28 cellular contexts compared by ENCODE assay signal in the genomic region with DNA sequence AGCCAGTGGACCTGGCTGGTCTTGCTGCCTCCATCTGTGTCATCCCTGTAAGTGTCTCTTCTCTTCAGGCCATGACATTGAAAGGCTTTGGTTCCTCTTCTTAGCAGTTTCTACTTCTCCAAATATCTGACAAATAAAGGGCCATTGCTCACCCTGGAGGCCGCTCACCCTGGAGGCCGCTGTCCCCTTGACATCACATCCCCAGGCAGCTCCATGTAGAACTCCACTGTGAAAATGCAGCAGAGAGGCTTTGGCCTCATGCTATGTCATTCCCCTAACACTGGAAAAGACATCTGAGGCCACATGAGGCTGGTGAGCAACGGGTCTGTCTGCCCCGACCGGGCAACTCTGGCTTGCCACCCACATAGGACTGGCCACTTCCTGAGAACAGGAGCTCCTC. TPM values are rescaled to one million over a fixed set of nuclear protein-coding genes. Genes with fewer than 3 reads are reported as not detected.
DNase-seq lines count a peak whose midpoint lies in the region; ATAC-seq and TF ChIP-seq lines count a peak whose summit lies in the region.
"Had no signal": no experiment of that assay in that cellular context is flagged by ENCODE, and none has a peak within 500 bp of the region (broad histone marks: within the 10 kb centered on the region; RNA-seq: fewer than 3 reads in every experiment).

No MANE protein-coding gene starts in this region.

- H3K14ac ChIP-seq in neuronal stem cell (ENCODE audit: low read length) = no peak overlapping the region

- H2BK15ac ChIP-seq in neuronal stem cell (ENCODE audit: low read length) = peak overlapping the region; percentile 38

- H3K4me3 Mint-ChIP-seq in natural killer cell = no peak overlapping the region
- H3K4me3 Mint-ChIP-seq in natural killer cell treated with Interleukin-12 subunit alpha and Interleukin-12 subunit beta and Interleukin-15 and Interleukin-18, amount 100 ng/mL, for 72 hours = no peak overlapping the region
- H3K4me3 Mint-ChIP-seq: activated B cell treated with CpG ODN at 0.5 μM for 24 hours; activated CD8-positive, alpha-beta memory T cell treated with anti-CD3 and anti-CD28 coated beads, Interleukin-2, amount 10 ng/mL, durations not matched to agents 7 days and 5 days; activated T-cell treated with anti-CD3 and anti-CD28 coated beads, Interleukin-2, amount 50 U/mL, for 72 hours; B cell; nephron progenitor cell; stimulated activated naive CD8-positive, alpha-beta T cell treated with anti-CD3 and anti-CD28 coated beads, Interleukin-15, Interleukin-2, amounts not matched to agents 100 ng/mL and 50 ng/mL, for 24 hours had no signal

- no peaks in the 10 kb centered on the region for H3K36me3 ChIP-seq in neuronal stem cell (replicated peaks in 1 of 2; ENCODE audit: control insufficient read depth in 2 of 2, insufficient read depth in 2 of 2, low read length in 2 of 2)
- H3K36me3 ChIP-seq: brain microvascular endothelial cell, left lung, sigmoid colon, tibial artery had no signal

- intact Hi-C loops in natural killer cell (cut with micrococcal nuclease) = no loop called here

- no peak overlapping the region for H4K8ac ChIP-seq in neuronal stem cell (ENCODE audit: low read depth, low read length)

- no peaks in the 10 kb centered on the region for H3K36me3 Mint-ChIP-seq in natural killer cell
- no peaks in the 10 kb centered on the region for H3K36me3 Mint-ChIP-seq in natural killer cell treated with Interleukin-12 subunit alpha and Interleukin-12 subunit beta and Interleukin-15 and Interleukin-18, amount 100 ng/mL, for 72 hours
- H3K36me3 Mint-ChIP-seq: activated CD8-positive, alpha-beta memory T cell treated with anti-CD3 and anti-CD28 coated beads, Interleukin-2, amount 10 ng/mL, durations not matched to agents 7 days and 5 days had no signal

- H3K27ac Mint-ChIP-seq in natural killer cell = no peak overlapping the region
- no peak overlapping the region for H3K27ac Mint-ChIP-seq in natural killer cell treated with Interleukin-12 subunit alpha and Interleukin-12 subunit beta and Interleukin-15 and Interleukin-18, amount 100 ng/mL, for 72 hours
- H3K27ac Mint-ChIP-seq: activated B cell treated with CpG ODN at 0.5 μM for 24 hours; activated CD8-positive, alpha-beta memory T cell treated with anti-CD3 and anti-CD28 coated beads, Interleukin-2, amount 10 ng/mL, durations not matched to agents 7 days and 5 days; activated T-cell treated with anti-CD3 and anti-CD28 coated beads, Interleukin-2, amount 50 U/mL, for 72 hours; B cell; nephron progenitor cell; stimulated activated naive CD8-positive, alpha-beta T cell treated with anti-CD3 and anti-CD28 coated beads, Interleukin-15, Interleukin-2, amounts not matched to agents 100 ng/mL and 50 ng/mL, for 24 hours had no signal

- H2BK12ac ChIP-seq in neuronal stem cell (ENCODE audit: low read length) = no peak overlapping the region

- no peak overlapping the region for H2BK5ac ChIP-seq in neuronal stem cell (ENCODE audit: low read length)

- no peak overlapping the region for H2AFZ ChIP-seq in neuronal stem cell (ENCODE audit: low read length)

- peaks cover 7 to 11% of the 10 kb centered on the region in 2 donors for H3K27me3 Mint-ChIP-seq in natural killer cell (ENCODE audit: low read depth in 2 of 2)
- peaks cover 11 to 12% of the 10 kb centered on the region in 2 donors for H3K27me3 Mint-ChIP-seq in natural killer cell treated with Interleukin-12 subunit alpha and Interleukin-12 subunit beta and Interleukin-15 and Interleukin-18, amount 100 ng/mL, for 72 hours

- H3K18ac ChIP-seq in neuronal stem cell (ENCODE audit: low read length) = peak overlapping the region; percentile 69

- H3K79me1 ChIP-seq in neuronal stem cell (ENCODE audit: low read depth, low read length) = no peaks in the 10 kb centered on the region

- H3K4me1 Mint-ChIP-seq in natural killer cell = peaks cover 9 to 12% of the 10 kb centered on the region in 2 donors
- H3K4me1 Mint-ChIP-seq in natural killer cell treated with Interleukin-12 subunit alpha and Interleukin-12 subunit beta and Interleukin-15 and Interleukin-18, amount 100 ng/mL, for 72 hours (ENCODE audit: low read depth in 2 of 2) = peaks cover 16 to 28% of the 10 kb centered on the region in 2 donors

- no peak overlapping the region for H3K23ac ChIP-seq in neuronal stem cell (ENCODE audit: low read depth, low read length, poor library complexity)

- DNase-seq in natural killer cell (no peak), neuronal stem cell (ENCODE audit: low spot score) (no peak), DMS 273 (lab: John Stamatoyannopoulos, UW; ENCODE audit: unreplicated experiment) (no peak)
- no peak for DNase-seq in natural killer cell treated with Interleukin-12 subunit alpha and Interleukin-12 subunit beta and Interleukin-15 and Interleukin-18, amount 100 ng/mL, for 72 hours (ENCODE audit: low spot score)
- no peak for DNase-seq in activated naive CD4-positive, alpha-beta T cell treated with Interleukin-2 at 50 U/mL for 16 hours
- DNase-seq: activated B cell treated with CpG ODN at 0.5 μM for 24 hours; activated CD8-positive, alpha-beta memory T cell treated with anti-CD3 and anti-CD28 coated beads, Interleukin-2, amount 10 ng/mL, durations not matched to agents 7 days and 5 days; activated naive CD4-positive, alpha-beta T cell; activated T-cell treated with anti-CD3 and anti-CD28 coated beads, Interleukin-2, amount 50 U/mL, for 72 hours; brain microvascular endothelial cell; H7; NCI-H1417 treated with DMSO at 0.1 percent for 48 hours; NCI-H2081; NCI-H226; NCI-H748 treated with DMSO at 0.1 percent for 48 hours; nephron progenitor cell; OCI-M1; T-helper 9 cell; tibial artery had no signal

- H3K9ac ChIP-seq in neuronal stem cell (ENCODE audit: low read depth, low read length, poor library complexity) = no peak overlapping the region

- TF ChIP-seq CTCF in natural killer cell (IDR thresholded peaks at IDR 0.05) (no peak), VCaP (conservative IDR thresholded peaks at IDR 0.05) (no peak)

- H3K9me3 ChIP-seq in neuronal stem cell (replicated peaks in 1 of 2; ENCODE audit: control insufficient read depth in 2 of 2, insufficient read depth in 1 of 2, low read depth in 1 of 2, low read length in 2 of 2) = no peaks in the 10 kb centered on the region
- H3K9me3 ChIP-seq: left lung, sigmoid colon, tibial artery had no signal

- peaks cover 11 to 24% of the 10 kb centered on the region in 2 donors for H3K4me1 ChIP-seq in neuronal stem cell (ENCODE audit: control insufficient read depth in 2 of 2, insufficient read depth in 1 of 2, low read depth in 1 of 2, low read length in 2 of 2)

- H3K27ac ChIP-seq in VCaP (peak overlapping the region; percentile 95), neuronal stem cell (replicated peaks; ENCODE audit: low read length) (no peak overlapping the region)
- H3K27ac ChIP-seq: brain microvascular endothelial cell, tibial artery had no signal

- no peak overlapping the region for H4K91ac ChIP-seq in neuronal stem cell (ENCODE audit: low read depth, low read length, poor library complexity)

- peak overlapping the region; percentile 48 for H2AK5ac ChIP-seq in neuronal stem cell (ENCODE audit: low read depth, low read length)

- no peak overlapping the region for H3K4me2 ChIP-seq in neuronal stem cell (ENCODE audit: insufficient read depth, low read length, poor library complexity, severe bottlenecking)

- no peaks in the 10 kb centered on the region for H3K9me3 Mint-ChIP-seq in natural killer cell
- no peaks in the 10 kb centered on the region for H3K9me3 Mint-ChIP-seq in natural killer cell treated with Interleukin-12 subunit alpha and Interleukin-12 subunit beta and Interleukin-15 and Interleukin-18, amount 100 ng/mL, for 72 hours
- H3K9me3 Mint-ChIP-seq: activated B cell treated with CpG ODN at 0.5 μM for 24 hours; activated T-cell treated with anti-CD3 and anti-CD28 coated beads, Interleukin-2, amount 50 U/mL, for 72 hours; nephron progenitor cell; stimulated activated naive CD8-positive, alpha-beta T cell treated with anti-CD3 and anti-CD28 coated beads, Interleukin-15, Interleukin-2, amounts not matched to agents 100 ng/mL and 50 ng/mL, for 24 hours had no signal

- no peak overlapping the region for H2BK120ac ChIP-seq in neuronal stem cell (ENCODE audit: low read depth, low read length)

- ATAC-seq in natural killer cell = peak in 2 of 3 donors; percentile 26 to 39
- no peak for ATAC-seq in natural killer cell treated with Interleukin-12 subunit alpha and Interleukin-12 subunit beta and Interleukin-15 and Interleukin-18, amount 100 ng/mL, for 72 hours
- no peak for ATAC-seq in GM21576 (IDR thresholded peaks at IDR 0.05; ENCODE audit: unreplicated experiment)
- ATAC-seq in GM19023 (IDR thresholded peaks at IDR 0.05; ENCODE audit: unreplicated experiment) = no peak
- ATAC-seq: activated CD8-positive, alpha-beta memory T cell treated with anti-CD3 and anti-CD28 coated beads, Interleukin-2, amount 10 ng/mL, durations not matched to agents 7 days and 5 days; activated T-cell treated with anti-CD3 and anti-CD28 coated beads, Interleukin-2, amount 50 U/mL, for 72 hours; left lung had no signal

- peaks cover 0 to 35% (median 0%) of the 10 kb centered on the region in 3 experiments for H3K27me3 ChIP-seq in neuronal stem cell (ENCODE audit: control insufficient read depth in 3 of 3, insufficient read depth in 3 of 3, low read depth in 1 of 3, low read length in 3 of 3)
- H3K27me3 ChIP-seq: brain microvascular endothelial cell, left lung, sigmoid colon, tibial artery had no signal

- H3K4me3 ChIP-seq in neuronal stem cell (ENCODE audit: low read length in 2 of 2) = no peak overlapping the region
- H3K4me3 ChIP-seq: left lung, sigmoid colon, tibial artery had no signal

- no CpG with 5 or more reads among the region's 5 CpGs for WGBS in neuronal stem cell (ENCODE audit: extremely low coverage in 2 of 2, insufficient read length in 2 of 2, insufficient replicate concordance in 1 of 2), 2 donors

- H3K4ac ChIP-seq in neuronal stem cell (ENCODE audit: low read length) = no peak overlapping the region

RNA-seq across cellular contexts. Expression of gene GADD45G, which starts 55.5 kb away (rescaled TPM):
- 1 to 10 TPM; 2.6 to 3.2 (median 2.8) TPM for total RNA-seq in natural killer cell
- 10 to 100 TPM; 24.3 to 68.6 TPM for total RNA-seq in natural killer cell treated with Interleukin-12 subunit alpha and Interleukin-12 subunit beta and Interleukin-15 and Interleukin-18, amount 100 ng/mL, for 72 hours
- polyA plus RNA-seq in neuronal stem cell (2013, experiment 1 of 2) = 0.79 TPM
- polyA plus RNA-seq in neuronal stem cell (2013, experiment 2 of 2) = 0.61 TPM
- total RNA-seq: epithelial cell of proximal tubule, G401 had no signal

Comparison
In these comparisons a context has a peak if more than half of its experiments do, and no peak if none do; other contexts are left out.
1. ATAC-seq: peak in natural killer cell (2 of 3); none in natural killer cell treated with Interleukin-12 subunit alpha and Interleukin-12 subunit beta and Interleukin-15 and Interleukin-18, amount 100 ng/mL, for 72 hours (0 of 2), GM21576 (single experiment) and GM19023 (single experiment).
2. RNA of gene GADD45G, which starts 55.5 kb away (total RNA-seq): 24.3 to 68.6 TPM in natural killer cell treated with Interleukin-12 subunit alpha and Interleukin-12 subunit beta and Interleukin-15 and Interleukin-18, amount 100 ng/mL, for 72 hours; 2.6 to 3.2 TPM in natural killer cell; every median in the first group is over 4 times any median in the second.